In the genomic region with DNA sequence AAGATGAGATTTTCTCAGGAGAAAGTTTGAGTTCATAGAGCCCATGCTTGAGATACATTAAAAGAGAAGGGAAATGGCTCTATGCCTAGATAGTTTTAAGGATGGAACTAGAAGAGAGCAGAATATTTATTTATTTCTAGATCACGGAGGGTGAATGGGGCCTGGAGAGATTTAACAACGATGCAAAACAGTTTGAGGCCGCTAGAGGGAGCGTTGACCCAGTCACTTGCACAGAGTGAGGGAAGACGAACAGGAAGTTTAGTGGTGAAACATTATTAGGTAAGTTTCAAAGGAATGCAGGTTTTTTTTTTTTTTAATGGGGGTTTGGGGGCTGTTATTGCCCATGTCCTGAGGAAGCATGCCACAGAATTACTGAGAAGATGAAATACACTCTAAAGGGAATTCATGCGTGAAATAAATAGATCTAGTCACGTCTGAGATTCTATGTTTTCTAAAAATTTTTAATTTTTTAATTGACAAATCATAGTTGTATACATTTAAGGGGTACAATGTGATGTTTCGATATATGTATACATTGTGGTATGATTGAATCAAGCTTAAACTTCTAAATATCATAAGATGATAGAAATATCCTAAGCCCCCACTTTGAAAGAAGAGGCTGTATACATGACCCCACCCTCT, we compare ENCODE assay signal across 8 cellular contexts. TPM values are rescaled to one million over a fixed set of nuclear protein-coding genes. Genes with fewer than 3 reads are reported as not detected.
DNase-seq lines count a peak whose midpoint lies in the region; ATAC-seq lines count a peak whose summit lies in the region.

No MANE protein-coding gene starts in this region.

- no peak overlapping the region for H2AK5ac ChIP-seq in mesendoderm (ENCODE audit: low read length)

- no peaks in the 10 kb centered on the region for H3K4me1 ChIP-seq in mesendoderm (ENCODE audit: control insufficient read depth, low read depth, low read length)

- H2BK5ac ChIP-seq in mesendoderm (ENCODE audit: low read length), result no peak overlapping the region

- H2BK120ac ChIP-seq in mesendoderm (ENCODE audit: low read depth, low read length), result no peak overlapping the region

- ATAC-seq in GM18873 (IDR thresholded peaks at IDR 0.05; ENCODE audit: low FRiP score, unreplicated experiment) (peak; percentile 85), HG03108 (IDR thresholded peaks at IDR 0.05; ENCODE audit: unreplicated experiment) (peak; percentile 92)

- no peak overlapping the region for H3K23ac ChIP-seq in mesendoderm (ENCODE audit: low read length)

- H4K8ac ChIP-seq in mesendoderm (ENCODE audit: low read depth, low read length), result no peak overlapping the region

- no peak overlapping the region for H4K5ac ChIP-seq in mesendoderm (ENCODE audit: low read length)

- H3K79me1 ChIP-seq in mesendoderm (ENCODE audit: low read length), result no peaks in the 10 kb centered on the region

- no peak overlapping the region for H3K4me2 ChIP-seq in mesendoderm (ENCODE audit: low read length)

- H3K4ac ChIP-seq in mesendoderm (ENCODE audit: low read depth, low read length), result no peak overlapping the region

- no peak overlapping the region for H3K9ac ChIP-seq in mesendoderm (ENCODE audit: low read length)

- H3K27me3 ChIP-seq in mesendoderm (ENCODE audit: insufficient read depth, low read length, poor library complexity), result no peaks in the 10 kb centered on the region

- H3K18ac ChIP-seq in mesendoderm (ENCODE audit: low read length), result no peak overlapping the region

- H2BK15ac ChIP-seq in mesendoderm (replicated peaks; ENCODE audit: low read depth), result no peak overlapping the region

- no peaks in the 10 kb centered on the region for H3K79me2 ChIP-seq in mesendoderm (ENCODE audit: control insufficient read depth, insufficient read depth, low read length)

- WGBS in mesendoderm (ENCODE audit: extremely low coverage, insufficient coverage, low lambda C conversion rate), result no CpG with 5 or more reads among the region's 8 CpGs

- no peaks in the 10 kb centered on the region for H3K36me3 ChIP-seq in mesendoderm (ENCODE audit: control insufficient read depth, insufficient read depth, low read length)

- peak; percentile 84 for DNase-seq in Ammon's horn (ENCODE audit: low spot score)
- peak; percentile 55 for DNase-seq in NCI-H69 (lab: John Stamatoyannopoulos, UW)
- peak; percentile 57 for DNase-seq in activated CD4-positive, alpha-beta T cell treated with anti-CD3 and anti-CD28 coated beads, Interleukin-2, amount 50 U/mL, for 1 hour
- peak; percentile 41 for DNase-seq in effector CD8-positive, alpha-beta T cell (lab: John Stamatoyannopoulos, UW)
- DNase-seq in mesendoderm, result peak; percentile 84
- DNase-seq in stimulated activated CD8-positive, alpha-beta memory T cell treated with anti-CD3 and anti-CD28 coated beads, Interleukin-7, amount 100 ng/mL, for 1 hour (ENCODE audit: low read depth in 2 of 2), result peak; percentile 33 to 34

- no peak overlapping the region for H3K27ac ChIP-seq in mesendoderm (ENCODE audit: low read depth, low read length)

- H3K4me3 ChIP-seq in mesendoderm (ENCODE audit: low read length), result no peak overlapping the region

- H3K56ac ChIP-seq in mesendoderm (ENCODE audit: low read length), result no peak overlapping the region

RNA-seq across cellular contexts. Expression of a gene that starts 14.8 kb away (rescaled TPM):
- polyA plus RNA-seq in mesendoderm (2013, experiment 1 of 2), result 22.2 TPM
- polyA plus RNA-seq in mesendoderm (2013, experiment 2 of 2), result 22.7 TPM

RNA-seq across cellular contexts. Expression of a gene that starts 31.4 kb away (rescaled TPM):
- not detected for polyA plus RNA-seq in mesendoderm (2013, experiment 1 of 2)
- polyA plus RNA-seq in mesendoderm (2013, experiment 2 of 2), result not detected

RNA-seq across cellular contexts. Expression of a gene that starts 44.9 kb away (rescaled TPM):
- polyA plus RNA-seq in mesendoderm (2013, experiment 1 of 2), result not detected
- not detected for polyA plus RNA-seq in mesendoderm (2013, experiment 2 of 2)

RNA-seq across cellular contexts. Expression of a gene that starts 53.9 kb away (rescaled TPM):
- polyA plus RNA-seq in mesendoderm (2013, experiment 1 of 2), result 3.9 TPM
- polyA plus RNA-seq in mesendoderm (2013, experiment 2 of 2), result 4.4 TPM

Comparison
In these comparisons a context has a peak if more than half of its experiments do, and no peak if none do; other contexts are left out.
1. DNase-seq: peak in every context shown above with its lines; median percentile 84 in Ammon's horn; 84 in mesendoderm; 57 in activated CD4-positive, alpha-beta T cell treated with anti-CD3 and anti-CD28 coated beads, Interleukin-2, amount 50 U/mL, for 1 hour; 55 in NCI-H69; 41 in effector CD8-positive, alpha-beta T cell; 34 in stimulated activated CD8-positive, alpha-beta memory T cell treated with anti-CD3 and anti-CD28 coated beads, Interleukin-7, amount 100 ng/mL, for 1 hour.